Comparison of ENCODE assay signal across 25 cellular contexts in the genomic region with DNA sequence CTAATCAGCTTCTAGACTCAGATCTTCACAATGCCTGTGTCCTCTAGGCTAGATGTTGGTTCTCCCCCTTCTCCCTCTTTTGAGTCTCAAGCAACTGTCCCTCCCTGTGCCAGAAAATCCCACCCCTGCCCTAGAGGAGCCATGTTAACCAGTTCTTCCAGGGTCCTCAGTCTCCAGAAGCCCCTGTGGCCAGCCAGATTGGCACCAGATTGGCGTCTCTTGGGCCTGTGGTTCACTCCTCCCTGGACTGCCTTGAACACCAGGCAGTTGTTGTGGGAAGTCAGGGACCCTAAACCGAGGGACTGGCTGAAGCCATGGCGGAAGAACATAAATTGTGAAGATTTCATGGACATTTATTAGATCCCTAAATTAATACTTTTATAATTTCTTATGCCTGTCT. TPM values are rescaled to one million over a fixed set of nuclear protein-coding genes. Genes with fewer than 3 reads are reported as not detected.
"Had no signal": no experiment of that assay in that cellular context is flagged by ENCODE, and none has a peak within 500 bp of the region (broad histone marks: within the 10 kb centered on the region; RNA-seq: fewer than 3 reads in every experiment).

No MANE protein-coding gene starts in this region.

- H3K4me3 ChIP-seq: Peyer's patch, SJCRH30 had no signal

- ATAC-seq: activated naive CD4-positive, alpha-beta T cell treated with anti-CD3 and anti-CD28 coated beads, Interleukin-2, amount 50 U/mL, for 72 hours had no signal

- H3K9me3 ChIP-seq: Peyer's patch, SJCRH30, SK-N-SH had no signal

- H3K27ac ChIP-seq: Peyer's patch, RWPE1, SJCRH30, VCaP had no signal

- DNase-seq: activated CD4-positive, alpha-beta memory T cell treated with anti-CD3 and anti-CD28 coated beads for 36 hours; activated CD4-positive, alpha-beta T cell treated with anti-CD3 and anti-CD28 coated beads, Interleukin-2, amount 10 ng/mL, durations not matched to agents 7 days and 5 days; activated CD4-positive, CD25-positive, alpha-beta regulatory T cell; activated effector memory CD4-positive, alpha-beta T cell treated with Interleukin-2 at 50 U/mL for 16 hours; activated naive CD4-positive, alpha-beta T cell treated with Interleukin-2 at 50 U/mL for 16 hours; activated T-cell treated with anti-CD3 and anti-CD28 coated beads, Interleukin-2, amount 50 U/mL, for 24 hours; amygdala; KG1; NCI-H1048; NCI-H146; NCI-H187 treated with DMSO at 0.1 percent for 48 hours; NCI-H2081 treated with DMSO at 0.1 percent for 48 hours; NCI-H446; NCI-H524; Peyer's patch; Right ventricle myocardium superior; SJCRH30; SK-N-SH; T-helper 1 cell had no signal

- H3K27me3 ChIP-seq: Peyer's patch, SJCRH30 had no signal

- H3K36me3 ChIP-seq: Peyer's patch, SJCRH30 had no signal

RNA-seq across cellular contexts. Expression of gene CYP26B1, which starts 36.6 kb away (rescaled TPM):
- total RNA-seq: activated CD4-positive, alpha-beta memory T cell treated with anti-CD3 and anti-CD28 coated beads for 36 hours; activated CD4-positive, alpha-beta T cell treated with anti-CD3 and anti-CD28 coated beads, Interleukin-2, amount 10 ng/mL, durations not matched to agents 7 days and 5 days; activated CD8-positive, alpha-beta memory T cell treated with anti-CD3 and anti-CD28 coated beads for 36 hours; activated T-helper 1 cell treated with anti-CD3 and anti-CD28 coated beads, Interleukin-12 subunit alpha, Interleukin-12 subunit beta, Interleukin-2, Interleukin-4 antibody, amounts not matched to agents 30 ng/mL and 10 ng/mL and 1 ng/mL, durations not matched to agents 14 hours and 24 hours and 36 hours; T-helper 2 cell treated with Interferon-gamma antibody and Interleukin-4, amounts not matched to agents 100 ng/mL and 5 ng/mL, for 36 hours had no signal
